8 cellular contexts compared by ENCODE assay signal in genomic region chr21:31354604-31355443, GRCh38. TPM values are rescaled to one million over a fixed set of nuclear protein-coding genes. Genes with fewer than 3 reads are reported as not detected.
DNase-seq lines count a peak whose midpoint lies in the region; ATAC-seq, FAIRE-seq and TF ChIP-seq lines count a peak whose summit lies in the region.

No MANE protein-coding gene starts in this region.

- H3K9me2 ChIP-seq in HCT116 (ENCODE audit: insufficient read depth), result no peaks in the 10 kb centered on the region

- intact Hi-C loops in HCT116 (cut with micrococcal nuclease), result loop anchor here (1.0 to 5.0 kb wide), 3 partner anchors 11 to 204 kb away; no protein-coding TSS in a partner anchor
- intact Hi-C loops in GM12878 (cut with micrococcal nuclease; ENCODE audit: unreplicated experiment), result loop anchor here (1.0 to 2.0 kb wide), 2 partner anchors 56 to 154 kb away; no protein-coding TSS in a partner anchor

- ATAC-seq in HCT116 (peak; percentile 84), GM12878 (peak; percentile 92), HG02970 (IDR thresholded peaks at IDR 0.05; ENCODE audit: low FRiP score, unreplicated experiment) (no peak)

- H3K9ac ChIP-seq in HCT116 (ENCODE audit: low read length) (peak overlapping the region; percentile 60), GM12878 (ENCODE audit: control insufficient read depth, insufficient read depth, low read length) (no peak overlapping the region)

- TF ChIP-seq POLR2A in HCT116 (IDR thresholded peaks at IDR 0.05; ENCODE audit: borderline replicate concordance, extremely low read depth, insufficient read depth, insufficient read length), result no peak
- no peak for TF ChIP-seq POLR2A in GM12878 (IDR thresholded peaks at IDR 0.05; ENCODE audit: low read depth, low read length)

- CTCF ChIA-PET in HCT116 (lab: Charles Lee) (interaction anchor here (0.6 to 1.5 kb wide), 4 partner anchors 12 to 226 kb away, joined by 3 to 4 read pairs (median 4); no protein-coding TSS in a partner anchor), GM12878 (lab: Yijun Ruan, JAX) (interaction anchor here (0.6 to 1.4 kb wide), 4 partner anchors 50 to 163 kb away, joined by 3 read pairs; no protein-coding TSS in a partner anchor)

- H2AFZ ChIP-seq in HCT116 (ENCODE audit: low read depth, low read length, poor library complexity, severe bottlenecking) (no peak overlapping the region), GM12878 (ENCODE audit: control insufficient read depth, low read depth, low read length) (no peak overlapping the region)

- WGBS in GM12878 (ENCODE audit: insufficient coverage, insufficient replicate concordance, low lambda C conversion rate, missing lambda C conversion rate), result 25% methylated on average over 10 of the region's 10 CpGs

- H3K79me2 ChIP-seq in HCT116 (ENCODE audit: insufficient read depth, low read length) (peaks cover 5% of the 10 kb centered on the region; the same call in 1 of the 2 replicates), GM12878 (ENCODE audit: control insufficient read depth, insufficient read depth, low read length) (no peaks in the 10 kb centered on the region)

- H4K20me1 ChIP-seq in HCT116 (ENCODE audit: insufficient read depth) (no peaks in the 10 kb centered on the region), GM12878 (ENCODE audit: control insufficient read depth, insufficient read depth) (no peaks in the 10 kb centered on the region)

- POLR2A ChIA-PET in HCT116 (lab: Charles Lee), result interaction anchor here (0.6 to 2.2 kb wide), 9 partner anchors 8 to 200 kb away, joined by 3 to 20 read pairs (median 4); no protein-coding TSS in a partner anchor
- POLR2A ChIA-PET in GM12878 (lab: Charles Lee), result no interaction called here

- H3K4me3 ChIP-seq in HCT116 (replicated peaks in 1 of 2; ENCODE audit: low read depth in 1 of 2, low read length in 2 of 2) (peak overlapping the region in 1 of 2 experiments; percentile 33; a peak in 2 of 4 replicates), GM12878 (no peak overlapping the region)

- in situ Hi-C loops in GM12878 (cut with MboI), result no loop called here

- TF ChIP-seq EP300 in GM12878 (IDR thresholded peaks at IDR 0.05; ENCODE audit: borderline replicate concordance in 1 of 2, control insufficient read depth in 1 of 2, low read depth in 2 of 2, low read length in 2 of 2), result peak in 1 of 2 experiments; percentile 31; a peak in 1 of 4 replicates

- DNase-seq in HCT116 (ENCODE audit: low read depth, low spot score) (peak; percentile 98), T-helper 9 cell (peak; percentile 40), GM12878 (ENCODE audit: low read depth, low spot score) (peak; percentile 51), retina (peak; percentile 16), cerebellar cortex (ENCODE audit: low spot score) (no peak), NOMO-1 (lab: John Stamatoyannopoulos, UW; ENCODE audit: unreplicated experiment in 2 of 2) (no peak), NCI-H2171 treated with DMSO at 0.1 percent for 48 hours (lab: John Stamatoyannopoulos, UW) (no peak)

- H3K36me3 ChIP-seq in HCT116 (ENCODE audit: control insufficient read depth in 1 of 2, insufficient read depth in 2 of 2, low read length in 2 of 2) (no peaks in the 10 kb centered on the region), GM12878 (ENCODE audit: control insufficient read depth in 2 of 2, insufficient read depth in 2 of 2, low read length in 1 of 2) (no peaks in the 10 kb centered on the region)

- H3K27me3 ChIP-seq in HCT116 (ENCODE audit: insufficient read depth, low read length) (no peaks in the 10 kb centered on the region), GM12878 (replicated peaks in 1 of 2; ENCODE audit: control insufficient read depth in 2 of 2, insufficient read depth in 2 of 2, low read length in 1 of 2) (no peaks in the 10 kb centered on the region)

- FAIRE-seq in GM12878 (lab: Jason Lieb, UNC), result no peak

- RAD21 ChIA-PET in HCT116 (lab: Charles Lee; ENCODE audit: low non-redundant PET in 1 of 2, low total read pairs in 2 of 2, uncharacterized antibody in 2 of 2, unreplicated experiment in 2 of 2) (interaction anchor here (0.6 to 1.0 kb wide), 3 partner anchors 11 to 42 kb away, joined by 3 to 11 read pairs (median 3); no protein-coding TSS in a partner anchor), GM12878 (lab: Charles Lee; ENCODE audit: unreplicated experiment) (interaction anchor here (0.7 to 1.4 kb wide), 3 partner anchors 45 to 202 kb away, joined by 3 read pairs; no protein-coding TSS in a partner anchor)

- no peak for TF ChIP-seq CTCF in HCT116 (IDR thresholded peaks at IDR 0.05 in 2 of 3, conservative IDR thresholded peaks at IDR 0.05 in 1 of 3; ENCODE audit: borderline replicate concordance in 1 of 3, insufficient read depth in 1 of 3, low read depth in 2 of 3, low read length in 2 of 3)
- TF ChIP-seq CTCF in GM12878 (IDR thresholded peaks at IDR 0.05 in 2 of 3, conservative IDR thresholded peaks at IDR 0.05 in 1 of 3; ENCODE audit: control insufficient read depth in 2 of 3, extremely low read depth in 1 of 3, insufficient read depth in 1 of 3, low read depth in 3 of 3, low read length in 3 of 3), result no peak

- no peak for TF ChIP-seq RAD21 in HCT116 (IDR thresholded peaks at IDR 0.05; ENCODE audit: low read depth)
- no peak for TF ChIP-seq RAD21 in GM12878 (IDR thresholded peaks at IDR 0.05; ENCODE audit: insufficient read depth, low read depth, low read length)

- H3K4me2 ChIP-seq in HCT116 (ENCODE audit: low read length) (peak overlapping the region; percentile 76), GM12878 (ENCODE audit: control insufficient read depth, insufficient read depth) (no peak overlapping the region)

- SMC1A ChIA-PET in GM12878 (lab: Charles Lee; ENCODE audit: uncharacterized antibody, unreplicated experiment), result interaction anchor here (0.9 to 3.0 kb wide), 4 partner anchors 9 to 164 kb away, joined by 3 to 13 read pairs (median 5); partner anchors contain the start of gene TIAM1

- TSS peak; percentile 84 for BruUV-seq in HCT116 (replicated peaks; lab: Mats Ljungman, UMichigan)
- BruUV-seq in GM12878 (replicated peaks; lab: Mats Ljungman, UMichigan), result no TSS peak

- H3K4me1 ChIP-seq in HCT116 (ENCODE audit: control insufficient read depth in 1 of 2, insufficient read depth in 2 of 2, low read length in 2 of 2), result peaks cover 75 to 82% of the 10 kb centered on the region in 2 experiments
- no peaks in the 10 kb centered on the region for H3K4me1 ChIP-seq in GM12878 (ENCODE audit: control insufficient read depth, insufficient read depth, low read length)

- H3K9me3 ChIP-seq in HCT116 (ENCODE audit: control insufficient read depth in 1 of 2, insufficient read depth in 1 of 2, low read depth in 1 of 2, low read length in 2 of 2) (peaks cover 3 to 4% of the 10 kb centered on the region in 2 experiments; a peak in 1 of 4 replicates), GM12878 (replicated peaks; ENCODE audit: control insufficient read depth, insufficient read depth, low read length) (no peaks in the 10 kb centered on the region; the same call in 2 of the 3 replicates)

- peak overlapping the region; percentile 100 for H3K27ac ChIP-seq in HCT116 (ENCODE audit: low read depth, low read length)
- no peak overlapping the region for H3K27ac ChIP-seq in GM12878 (ENCODE audit: control insufficient read depth, insufficient read depth)

TF ChIP-seq in HCT116, 20 proteins besides CTCF, POLR2A, EP300 and RAD21 (continues in another document):
- TF ChIP-seq JUND (IDR thresholded peaks at IDR 0.05), result no peak

TF ChIP-seq in GM12878, 131 proteins besides CTCF, POLR2A, EP300 and RAD21 (continues in another document):
- TF ChIP-seq NBN (IDR thresholded peaks at IDR 0.05) (0 out of 2 replicates have a peak, but pooled peaks have one; percentile 34), NR2F1 (conservative IDR thresholded peaks at IDR 0.05) (peak; percentile 86), CBX5 (IDR thresholded peaks at IDR 0.05; ENCODE audit: low read depth) (no peak), RELB (IDR thresholded peaks at IDR 0.05; ENCODE audit: low read depth) (peak; percentile 56; the same call in 1 of the 2 replicates), MEF2B (IDR thresholded peaks at IDR 0.05; ENCODE audit: partially characterized antibody, poor library complexity, severe bottlenecking) (peak; percentile 42), GATAD2B (conservative IDR thresholded peaks at IDR 0.05; ENCODE audit: low read depth) (no peak), MTA2 (IDR thresholded peaks at IDR 0.05; ENCODE audit: low read depth) (peak; percentile 67), ATF7 (IDR thresholded peaks at IDR 0.05; ENCODE audit: low read depth) (peak; percentile 24; the same call in 1 of the 2 replicates), BCL11A (IDR thresholded peaks at IDR 0.05; ENCODE audit: low read depth, low read length) (0 out of 2 replicates have a peak, but pooled peaks have one; percentile 21)

RNA-seq across cellular contexts. Expression of gene TIAM1, which starts 10.8 kb away (rescaled TPM):
- 47.8 TPM for total RNA-seq in HCT116 (2021; ENCODE audit: unreplicated experiment)
- polyA plus RNA-seq in HCT116 (2012), result 19.5 and 23.1 TPM in 2 replicates
- total RNA-seq in GM12878 (2013; cell fraction: nucleolus; rRNA removed), result 92.6 and 100 TPM in 2 replicates
- 1.1 TPM in 2 replicates for total RNA-seq in GM12878 (2014; rRNA removed)
- total RNA-seq in GM12878 (2014; rRNA removed; fragmentation: Illumina TruSeq; extraction: Trizol), result 0.76 and 1.2 TPM in 2 replicates
- total RNA-seq in GM12878 (2021), result 1.6 and 2.1 TPM in 2 replicates
- 0.55 TPM for polyA plus RNA-seq in GM12878 (2011; ENCODE audit: low read depth)
- polyA plus RNA-seq in GM12878 (2011; rRNA removed), result 29.1 and 35.9 TPM in 2 replicates
- 30.9 and 34.8 TPM in 2 replicates for polyA plus RNA-seq in GM12878 (2011; cell fraction: cytosol; rRNA removed)
- polyA plus RNA-seq in GM12878 (2011; cell fraction: nucleus; rRNA removed), result 51.4 and 58.8 TPM in 2 replicates
- 0.72 and 0.94 TPM in 2 replicates for polyA plus RNA-seq in GM12878 (2012)
- 0.82 and 0.97 TPM in 2 replicates for polyA plus RNA-seq in GM12878 (2014; fragmentation: Illumina TruSeq; extraction: Trizol)
- under 1 TPM; 0.31 to 0.42 TPM for polyA plus RNA-seq in GM12878 (2014; fragmentation: Nextera tagmentation; extraction: Ambion mirVana)
- 0.72 and 0.81 TPM in 2 replicates for polyA plus RNA-seq in GM12878 (2014; rRNA removed)
- polyA plus RNA-seq in GM12878 (2016; fragmentation: Nextera tagmentation; extraction: Ambion mirVana), result under 1 TPM; 0.64 to 0.71 TPM
- polyA minus RNA-seq in GM12878 (2011; rRNA and poly(A)+ RNA removed), result 147 and 169 TPM in 2 replicates
- polyA minus RNA-seq in GM12878 (2011; cell fraction: cytosol; rRNA and poly(A)+ RNA removed), result 37.4 and 39.7 TPM in 2 replicates
- polyA minus RNA-seq in GM12878 (2011; cell fraction: nucleus; rRNA and poly(A)+ RNA removed), result 69.0 and 110 TPM in 2 replicates

Comparison
In these comparisons a context has a peak if more than half of its experiments do, and no peak if none do; other contexts are left out.
1. DNase-seq: peak in HCT116 (single experiment), T-helper 9 cell (single experiment), GM12878 (single experiment) and retina (single experiment); none in cerebellar cortex (single experiment), NOMO-1 (0 of 2) and NCI-H2171 treated with DMSO at 0.1 percent for 48 hours (single experiment).
2. Of the 18 proteins assayed by ChIP-seq in both GM12878 and HCT116: peak only in GM12878: JUND; only in HCT116: POLR2AphosphoS5; in both: none; in neither: 16.